Comparison of ENCODE assay signal across 18 cellular contexts in genomic region chr10:2926918-2927660, GRCh38.
DNase-seq lines count a peak whose midpoint lies in the region; ATAC-seq and TF ChIP-seq lines count a peak whose summit lies in the region.
"Had no signal": no experiment of that assay in that cellular context is flagged by ENCODE, and none has a peak within 500 bp of the region (broad histone marks: within the 10 kb centered on the region; RNA-seq: fewer than 3 reads in every experiment).

No MANE protein-coding gene starts in this region.

- no peaks in the 10 kb centered on the region for H3K27me3 ChIP-seq in endodermal cell (ENCODE audit: control insufficient read depth, insufficient read depth, low read length, poor library complexity, severe bottlenecking)
- no peaks in the 10 kb centered on the region for H3K27me3 ChIP-seq in gastrocnemius medialis

- in situ Hi-C loops in gastrocnemius medialis (cut with MboI; ENCODE audit: low sequenced_read_pairs in 4 of 4): loop anchor here in 2 of 4 donors (5.0 to 25.0 kb wide), 2 partner anchors 105 to 260 kb away; no protein-coding TSS in a partner anchor

- 81 to 87% methylated on average over 9 of the region's 9 CpGs for WGBS in endodermal cell (ENCODE audit: insufficient coverage in 1 of 2, insufficient read length in 1 of 2), 2 experiments

- ATAC-seq in natural killer cell treated with Interleukin-12 subunit alpha and Interleukin-12 subunit beta and Interleukin-15 and Interleukin-18, amount 100 ng/mL, for 72 hours: peak in 1 of 2 donors; percentile 31
- no peak for ATAC-seq in gastrocnemius medialis
- ATAC-seq in GM19463 (IDR thresholded peaks at IDR 0.05; ENCODE audit: unreplicated experiment): no peak
- ATAC-seq: CD8-positive, alpha-beta T cell had no signal

- H3K4me3 ChIP-seq in endodermal cell (ENCODE audit: low read length) (no peak overlapping the region), gastrocnemius medialis (no peak overlapping the region)
- H3K4me3 ChIP-seq: A549, GM23338 had no signal

- H3K27ac ChIP-seq in endodermal cell (ENCODE audit: low read depth, low read length) (no peak overlapping the region), gastrocnemius medialis (no peak overlapping the region)
- H3K27ac ChIP-seq: 22Rv1, A549, HL-60 had no signal

- no peaks in the 10 kb centered on the region for H3K9me3 ChIP-seq in endodermal cell (ENCODE audit: control insufficient read depth, low read length)
- H3K9me3 ChIP-seq in gastrocnemius medialis: no peaks in the 10 kb centered on the region
- H3K9me3 ChIP-seq: A549 had no signal

- no peak overlapping the region for H3K4me3 Mint-ChIP-seq in endodermal cell
- peak overlapping the region; percentile 0 for H3K4me3 Mint-ChIP-seq in natural killer cell treated with Interleukin-12 subunit alpha and Interleukin-12 subunit beta and Interleukin-15 and Interleukin-18, amount 100 ng/mL, for 72 hours
- H3K4me3 Mint-ChIP-seq: CD8-positive, alpha-beta T cell; GM23338 had no signal

- no peaks in the 10 kb centered on the region for H3K36me3 Mint-ChIP-seq in endodermal cell (ENCODE audit: low read depth)
- no peaks in the 10 kb centered on the region for H3K36me3 Mint-ChIP-seq in natural killer cell treated with Interleukin-12 subunit alpha and Interleukin-12 subunit beta and Interleukin-15 and Interleukin-18, amount 100 ng/mL, for 72 hours
- H3K36me3 Mint-ChIP-seq: CD8-positive, alpha-beta T cell had no signal

- TF ChIP-seq CTCF in endodermal cell (conservative IDR thresholded peaks at IDR 0.05) (no peak), gastrocnemius medialis (IDR thresholded peaks at IDR 0.05 in 4 of 5, conservative IDR thresholded peaks at IDR 0.05 in 1 of 5) (no peak)

- H3K36me3 ChIP-seq in endodermal cell (ENCODE audit: control insufficient read depth, insufficient read depth, low read length) (no peaks in the 10 kb centered on the region), gastrocnemius medialis (no peaks in the 10 kb centered on the region)

- no peaks in the 10 kb centered on the region for H3K27me3 Mint-ChIP-seq in endodermal cell (ENCODE audit: insufficient read depth)
- H3K27me3 Mint-ChIP-seq in natural killer cell treated with Interleukin-12 subunit alpha and Interleukin-12 subunit beta and Interleukin-15 and Interleukin-18, amount 100 ng/mL, for 72 hours: peaks cover 14 to 37% of the 10 kb centered on the region in 2 donors

- peaks cover 18% of the 10 kb centered on the region for H3K4me1 Mint-ChIP-seq in endodermal cell
- no peaks in the 10 kb centered on the region for H3K4me1 Mint-ChIP-seq in natural killer cell treated with Interleukin-12 subunit alpha and Interleukin-12 subunit beta and Interleukin-15 and Interleukin-18, amount 100 ng/mL, for 72 hours (ENCODE audit: low read depth in 2 of 2)

- DNase-seq in NCI-H82 (lab: John Stamatoyannopoulos, UW) (peak; percentile 51), NCI-H82 treated with DMSO at 0.1 percent for 48 hours (lab: John Stamatoyannopoulos, UW; ENCODE audit: unreplicated experiment) (no peak), endodermal cell (peak; percentile 22), gastrocnemius medialis (no peak), NCI-H510A treated with DMSO at 0.1 percent for 48 hours (lab: John Stamatoyannopoulos, UW) (no peak)
- no peak for DNase-seq in natural killer cell treated with Interleukin-12 subunit alpha and Interleukin-12 subunit beta and Interleukin-15 and Interleukin-18, amount 100 ng/mL, for 72 hours (ENCODE audit: low spot score)
- DNase-seq: AML-193; Calu3; CD8-positive, alpha-beta T cell; DMS79 treated with DMSO at 0.1 percent for 48 hours; EL; HCEC 1CT; HFFc6 had no signal

- no peak overlapping the region for H3K9ac ChIP-seq in endodermal cell (ENCODE audit: extremely low read depth, low read length, poor library complexity, severe bottlenecking)

- TF ChIP-seq POLR2A in gastrocnemius medialis (IDR thresholded peaks at IDR 0.05): no peak

- H3K4me1 ChIP-seq in endodermal cell (ENCODE audit: control insufficient read depth, insufficient read depth, low read length) (no peaks in the 10 kb centered on the region), gastrocnemius medialis (no peaks in the 10 kb centered on the region)
- H3K4me1 ChIP-seq: A549 had no signal

- H3K9me3 Mint-ChIP-seq in endodermal cell: no peaks in the 10 kb centered on the region
- H3K9me3 Mint-ChIP-seq in natural killer cell treated with Interleukin-12 subunit alpha and Interleukin-12 subunit beta and Interleukin-15 and Interleukin-18, amount 100 ng/mL, for 72 hours: no peaks in the 10 kb centered on the region
- H3K9me3 Mint-ChIP-seq: CD8-positive, alpha-beta T cell; HFFc6 had no signal

- intact Hi-C loops in gastrocnemius medialis (cut with DNase I; ENCODE audit: low total_unique reads): loop anchor here (5.0 kb wide), 1 partner anchor 270 kb away; no protein-coding TSS in a partner anchor

- H3K27ac Mint-ChIP-seq in endodermal cell: no peak overlapping the region
- H3K27ac Mint-ChIP-seq in natural killer cell treated with Interleukin-12 subunit alpha and Interleukin-12 subunit beta and Interleukin-15 and Interleukin-18, amount 100 ng/mL, for 72 hours: no peak overlapping the region
- H3K27ac Mint-ChIP-seq: CD8-positive, alpha-beta T cell; GM23338; HFFc6 had no signal

Comparison
In these comparisons a context has a peak if more than half of its experiments do, and no peak if none do; other contexts are left out.
1. DNase-seq: peak in NCI-H82 (single experiment) and endodermal cell (single experiment); none in NCI-H82 treated with DMSO at 0.1 percent for 48 hours (single experiment), natural killer cell treated with Interleukin-12 subunit alpha and Interleukin-12 subunit beta and Interleukin-15 and Interleukin-18, amount 100 ng/mL, for 72 hours (single experiment), gastrocnemius medialis (0 of 2) and NCI-H510A treated with DMSO at 0.1 percent for 48 hours (single experiment).